In genomic region chr1:78073441-78073840, GRCh38 we compare ENCODE assay signal across 26 cellular contexts. TPM values are rescaled to one million over a fixed set of nuclear protein-coding genes. Genes with fewer than 3 reads are reported as not detected.
"Had no signal": no experiment of that assay in that cellular context is flagged by ENCODE, and none has a peak within 500 bp of the region (broad histone marks: within the 10 kb centered on the region; RNA-seq: fewer than 3 reads in every experiment).

No MANE protein-coding gene starts in this region.

- H3K27me3 ChIP-seq: ovary, right atrium auricular region, right lobe of liver, tibial nerve, uterus had no signal

- ATAC-seq: left cardiac atrium; left lobe of liver; mucosa of descending colon; naive thymus-derived CD4-positive, alpha-beta T cell; natural killer cell treated with Interleukin-12 subunit alpha and Interleukin-12 subunit beta and Interleukin-15 and Interleukin-18, amount 100 ng/mL, for 72 hours; right lobe of liver; stimulated activated memory B cell treated with anti-CD40 and anti-IgM and Interleukin-4, amounts not matched to agents 10 μg/mL and 1 μg/mL and 100 μg/mL, for 72 hours; stimulated activated naive CD8-positive, alpha-beta T cell treated with anti-CD3 and anti-CD28 coated beads, Interleukin-15, amount 100 ng/mL, for 72 hours had no signal

- H3K27ac ChIP-seq: ovary, right atrium auricular region, right lobe of liver, tibial nerve had no signal

- H3K9me3 ChIP-seq: mucosa of descending colon, ovary, right atrium auricular region, right lobe of liver, tibial nerve, uterus had no signal

- H3K27me3 Mint-ChIP-seq: progenitor cell of endocrine pancreas, type B pancreatic cell had no signal

- H3K4me3 Mint-ChIP-seq: memory B cell; naive thymus-derived CD4-positive, alpha-beta T cell; natural killer cell treated with Interleukin-12 subunit alpha and Interleukin-12 subunit beta and Interleukin-15 and Interleukin-18, amount 100 ng/mL, for 72 hours; stimulated activated memory B cell treated with anti-CD40 and anti-IgM and Interleukin-4, amounts not matched to agents 10 μg/mL and 1 μg/mL and 100 μg/mL, for 72 hours; stimulated activated naive CD8-positive, alpha-beta T cell treated with anti-CD3 and anti-CD28 coated beads, Interleukin-15, amount 100 ng/mL, for 72 hours; type B pancreatic cell had no signal

- DNase-seq: hippocampal formation; kidney glomerular epithelial cell; left cardiac atrium; midbrain; mucosa of descending colon; naive thymus-derived CD4-positive, alpha-beta T cell; ovary; right lobe of liver; stimulated activated CD4-positive, alpha-beta T cell treated with anti-CD3 and anti-CD28 coated beads, Interleukin-12 subunit alpha, Interleukin-12 subunit beta, amount 100 ng/mL, for 4 hours; stimulated activated CD4-positive, alpha-beta T cell treated with anti-CD3 and anti-CD28 coated beads, Interleukin-2, amount 100 ng/mL, for 48 hours; stimulated activated CD4-positive, alpha-beta T cell treated with anti-CD3 and anti-CD28 coated beads, Interleukin-4, amount 100 ng/mL, for 4 hours; stimulated activated CD8-positive, alpha-beta memory T cell treated with anti-CD3 and anti-CD28 coated beads, Interleukin-4, amount 100 ng/mL, for 48 hours; stimulated activated naive CD4-positive, alpha-beta T cell treated with Interleukin-2 at 50 U/mL for 16 hours; stimulated activated naive CD8-positive, alpha-beta T cell treated with anti-CD3 and anti-CD28 coated beads, Interleukin-15, amount 100 ng/mL, for 72 hours; substantia nigra; uterus had no signal

- H3K4me1 ChIP-seq: tibial nerve, uterus had no signal

- H3K36me3 ChIP-seq: ovary, right atrium auricular region, right lobe of liver, tibial nerve, uterus had no signal

- H3K4me3 ChIP-seq: lung, mucosa of descending colon, ovary, right atrium auricular region, right lobe of liver, smooth muscle cell, tibial nerve, uterus had no signal

- H3K36me3 Mint-ChIP-seq: naive thymus-derived CD4-positive, alpha-beta T cell; natural killer cell treated with Interleukin-12 subunit alpha and Interleukin-12 subunit beta and Interleukin-15 and Interleukin-18, amount 100 ng/mL, for 72 hours; stimulated activated memory B cell treated with anti-CD40 and anti-IgM and Interleukin-4, amounts not matched to agents 10 μg/mL and 1 μg/mL and 100 μg/mL, for 72 hours; type B pancreatic cell had no signal

- H3K4me2 ChIP-seq: smooth muscle cell had no signal

- H3K9me3 Mint-ChIP-seq: memory B cell; natural killer cell treated with Interleukin-12 subunit alpha and Interleukin-12 subunit beta and Interleukin-15 and Interleukin-18, amount 100 ng/mL, for 72 hours; stimulated activated memory B cell treated with anti-CD40 and anti-IgM and Interleukin-4, amounts not matched to agents 10 μg/mL and 1 μg/mL and 100 μg/mL, for 72 hours; stimulated activated naive CD8-positive, alpha-beta T cell treated with anti-CD3 and anti-CD28 coated beads, Interleukin-15, amount 100 ng/mL, for 72 hours; type B pancreatic cell had no signal

- H3K4me1 Mint-ChIP-seq: memory B cell; stimulated activated naive CD8-positive, alpha-beta T cell treated with anti-CD3 and anti-CD28 coated beads, Interleukin-15, amount 100 ng/mL, for 72 hours had no signal

- H3K27ac Mint-ChIP-seq: memory B cell; naive thymus-derived CD4-positive, alpha-beta T cell; natural killer cell treated with Interleukin-12 subunit alpha and Interleukin-12 subunit beta and Interleukin-15 and Interleukin-18, amount 100 ng/mL, for 72 hours; progenitor cell of endocrine pancreas; stimulated activated memory B cell treated with anti-CD40 and anti-IgM and Interleukin-4, amounts not matched to agents 10 μg/mL and 1 μg/mL and 100 μg/mL, for 72 hours; stimulated activated naive CD8-positive, alpha-beta T cell treated with anti-CD3 and anti-CD28 coated beads, Interleukin-15, amount 100 ng/mL, for 72 hours; type B pancreatic cell had no signal

RNA-seq across cellular contexts. Expression of gene GIPC2, which starts 27.7 kb away (rescaled TPM):
- total RNA-seq: natural killer cell treated with Interleukin-12 subunit alpha and Interleukin-12 subunit beta and Interleukin-15 and Interleukin-18, amount 100 ng/mL, for 72 hours; smooth muscle cell had no signal
